In genomic region chr1:224675589-224675988, GRCh38 we compare ENCODE assay signal across 13 cellular contexts.
"Had no signal": no experiment of that assay in that cellular context is flagged by ENCODE, and none has a peak within 500 bp of the region (broad histone marks: within the 10 kb centered on the region; RNA-seq: fewer than 3 reads in every experiment).

No MANE protein-coding gene starts in this region.

- ATAC-seq: activated CD8-positive, alpha-beta T cell treated with anti-CD3 and anti-CD28 coated beads for 36 hours; left cardiac atrium; lower lobe of right lung; stimulated activated naive CD8-positive, alpha-beta T cell treated with anti-CD3 and anti-CD28 coated beads, Interleukin-15, amount 100 ng/mL, for 72 hours had no signal

- DNase-seq: activated CD4-positive, alpha-beta T cell treated with anti-CD3 and anti-CD28 coated beads for 1 hour; activated CD8-positive, alpha-beta memory T cell treated with anti-CD3 and anti-CD28 coated beads, Interleukin-2, amount 50 U/mL, for 4 hours; activated CD8-positive, alpha-beta T cell treated with anti-CD3 and anti-CD28 coated beads for 36 hours; activated naive CD4-positive, alpha-beta T cell treated with anti-CD3 and anti-CD28 coated beads for 36 hours; esophagus squamous epithelium; foreskin fibroblast; head of caudate nucleus; left cardiac atrium; lower lobe of right lung; midbrain; stimulated activated CD4-positive, alpha-beta T cell treated with anti-CD3 and anti-CD28 coated beads, Interleukin-15, amount 100 ng/mL, for 24 hours; stimulated activated CD4-positive, alpha-beta T cell treated with anti-CD3 and anti-CD28 coated beads, Interleukin-4, amount 100 ng/mL, for 24 hours; stimulated activated naive CD8-positive, alpha-beta T cell treated with anti-CD3 and anti-CD28 coated beads, Interleukin-15, amount 100 ng/mL, for 72 hours had no signal
